9 cellular contexts compared by ENCODE assay signal in the genomic region with DNA sequence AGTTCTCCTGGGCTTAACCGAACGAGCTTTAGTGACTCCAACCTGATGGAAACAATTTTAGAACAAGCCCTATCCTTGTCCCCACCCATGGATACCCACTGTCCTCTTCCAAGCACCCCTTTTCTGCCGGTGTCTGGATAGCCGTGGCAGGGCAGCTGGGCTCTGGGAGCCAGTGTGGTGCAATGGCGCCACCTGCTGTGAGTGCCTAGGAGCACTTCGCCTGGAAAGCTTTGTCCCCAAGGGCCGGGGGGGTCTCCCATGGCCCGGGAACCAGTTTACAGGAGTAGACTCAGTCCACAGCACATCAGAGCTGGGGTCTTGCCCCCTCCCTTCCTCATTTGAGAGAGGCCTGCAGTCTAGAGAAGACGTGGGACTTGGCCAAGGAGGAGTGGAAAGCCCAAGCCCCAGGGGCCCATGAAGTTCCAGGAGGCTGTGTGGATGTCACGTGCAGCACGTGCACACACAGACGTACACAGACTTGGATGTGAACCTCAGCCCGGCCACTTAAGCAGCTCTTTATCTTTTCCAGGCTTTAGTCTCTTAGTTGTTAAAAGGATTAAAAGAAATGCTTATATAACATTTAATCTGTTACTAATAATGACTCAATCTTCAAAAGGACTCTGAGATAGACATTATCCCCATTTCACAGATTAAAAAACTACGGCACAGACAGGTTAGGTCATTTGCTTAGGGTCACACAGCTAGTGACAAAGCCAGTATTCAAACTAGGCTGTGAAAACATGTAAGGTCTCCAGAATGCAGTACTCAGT. TPM values are rescaled to one million over a fixed set of nuclear protein-coding genes. Genes with fewer than 3 reads are reported as not detected.
A peak's percentile ranks its signal among the peaks of the same experiment; 100 is the strongest.
DNase-seq lines count a peak whose midpoint lies in the region; ATAC-seq and TF ChIP-seq lines count a peak whose summit lies in the region.
"Had no signal": no experiment of that assay in that cellular context is flagged by ENCODE, and none has a peak within 500 bp of the region (broad histone marks: within the 10 kb centered on the region; RNA-seq: fewer than 3 reads in every experiment).

No MANE protein-coding gene starts in this region.

- peak overlapping the region; percentile 78 for H3K27ac ChIP-seq in Karpas-422 (ENCODE audit: low read length)
- peak overlapping the region in 1 of 2 donors; percentile 32 for H3K27ac ChIP-seq in breast epithelium

- peak overlapping the region; percentile 60 for H3K9ac ChIP-seq in Karpas-422 (ENCODE audit: low read length)

- H3K9me2 ChIP-seq in Karpas-422 (replicated peaks; ENCODE audit: insufficient read depth, low read length): no peaks in the 10 kb centered on the region

- DNase-seq in D341Med (ENCODE audit: low spot score) (peak; percentile 89), Karpas-422 (peak; percentile 86), T-helper 22 cell (ENCODE audit: low read depth) (peak; percentile 8), breast epithelium (ENCODE audit: low spot score in 2 of 2) (no peak), inferior parietal cortex (ENCODE audit: extremely low spot score) (peak; percentile 73), SHP77 treated with DMSO at 0.1 percent for 48 hours (lab: John Stamatoyannopoulos, UW) (no peak)
- DNase-seq in stimulated activated CD4-positive, alpha-beta T cell treated with anti-CD3 and anti-CD28 coated beads, Interleukin-4, amount 100 ng/mL, for 1 hour: peak; percentile 46

- H3K4me3 ChIP-seq in Karpas-422 (ENCODE audit: low read length): no peak overlapping the region
- H3K4me3 ChIP-seq in breast epithelium: peak overlapping the region in 1 of 3 donors; percentile 11

- H4K20me1 ChIP-seq in Karpas-422 (ENCODE audit: insufficient read depth, low read depth, low read length): no peaks in the 10 kb centered on the region

- peak overlapping the region; percentile 64 for H3K4me2 ChIP-seq in Karpas-422 (ENCODE audit: low read depth, low read length, poor library complexity, severe bottlenecking)

- TF ChIP-seq POLR2A in breast epithelium (IDR thresholded peaks at IDR 0.05): no peak

- no peaks in the 10 kb centered on the region for H3K27me3 ChIP-seq in Karpas-422 (ENCODE audit: low read length)
- H3K27me3 ChIP-seq in breast epithelium: no peaks in the 10 kb centered on the region

- H3K36me3 ChIP-seq in Karpas-422 (ENCODE audit: insufficient read depth, low read length) (peaks cover 25% of the 10 kb centered on the region), breast epithelium (no peaks in the 10 kb centered on the region)

- H3K4me1 ChIP-seq in Karpas-422 (ENCODE audit: low read length) (peaks cover 78% of the 10 kb centered on the region), breast epithelium (no peaks in the 10 kb centered on the region)

- H3K79me2 ChIP-seq in Karpas-422 (ENCODE audit: low read length): no peaks in the 10 kb centered on the region

- H3K9me3 ChIP-seq in Karpas-422 (ENCODE audit: low read length) (no peaks in the 10 kb centered on the region), breast epithelium (no peaks in the 10 kb centered on the region)

- no peak for ATAC-seq in HG03432 (IDR thresholded peaks at IDR 0.05; ENCODE audit: unreplicated experiment)

- peak in 2 of 3 donors; percentile 46 to 67 for TF ChIP-seq CTCF in breast epithelium (IDR thresholded peaks at IDR 0.05)

- H2AFZ ChIP-seq in Karpas-422 (ENCODE audit: low read length): no peak overlapping the region

- intact Hi-C loops in breast epithelium (cut with DNase I; ENCODE audit: low total_unique reads): no loop called here

RNA-seq across cellular contexts. Expression of a gene that starts 40.9 kb away (rescaled TPM):
- total RNA-seq in Karpas-422 (2014; rRNA removed; shearing (Covaris generic); ENCODE audit: low replicate concordance): 5.5 and 6.4 TPM in 2 replicates
- total RNA-seq in breast epithelium: under 1 TPM; 0.15 to 0.66 (median 0.16) TPM
- total RNA-seq: T-helper 1 cell treated with Interleukin-12 subunit alpha and Interleukin-12 subunit beta and Interleukin-4 antibody, amounts not matched to agents 30 ng/mL and 1 ng/mL, for 36 hours had no signal

RNA-seq across cellular contexts. Expression of a gene that starts 57.3 kb away (rescaled TPM):
- total RNA-seq in Karpas-422 (2014; rRNA removed; shearing (Covaris generic); ENCODE audit: low replicate concordance): 68.1 and 91.4 TPM in 2 replicates
- total RNA-seq in breast epithelium: 10 to 100 TPM; 41.0 to 63.3 (median 50.8) TPM

Comparison
In these comparisons a context has a peak if more than half of its experiments do, and no peak if none do; other contexts are left out.
1. DNase-seq: peak in D341Med (single experiment), Karpas-422 (single experiment), T-helper 22 cell (single experiment), inferior parietal cortex (single experiment) and stimulated activated CD4-positive, alpha-beta T cell treated with anti-CD3 and anti-CD28 coated beads, Interleukin-4, amount 100 ng/mL, for 1 hour (single experiment); none in breast epithelium (0 of 2) and SHP77 treated with DMSO at 0.1 percent for 48 hours (single experiment).